8 cellular contexts compared by ENCODE assay signal in the genomic region with DNA sequence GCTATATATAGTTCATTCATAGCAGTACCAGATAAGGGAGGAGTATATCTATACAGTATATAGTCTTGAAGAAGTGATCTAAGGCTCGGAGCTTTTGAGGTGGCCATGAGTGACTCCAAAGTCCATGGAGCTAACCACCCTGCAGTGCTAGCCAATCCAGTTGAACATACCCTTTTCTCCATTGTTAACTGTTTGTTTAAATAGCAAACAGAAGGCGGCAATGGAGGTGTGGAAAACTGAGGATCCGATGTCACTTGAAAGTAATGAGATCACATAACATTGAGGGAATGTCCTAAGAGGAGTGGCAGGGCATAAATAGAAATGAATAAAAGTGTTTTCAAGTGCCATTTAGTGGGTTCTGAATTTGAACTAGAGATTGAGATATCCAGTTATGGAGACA. TPM values are rescaled to one million over a fixed set of nuclear protein-coding genes. Genes with fewer than 3 reads are reported as not detected.
DNase-seq lines count a peak whose midpoint lies in the region; ATAC-seq and TF ChIP-seq lines count a peak whose summit lies in the region.

No MANE protein-coding gene starts in this region.

- H3K36me3 ChIP-seq in BLaER1 treated with 17β-estradiol and CSF1 and Interleukin-3, amounts not matched to agents 10 nM and 100 nM, result peaks cover 33 to 57% (median 45%) of the 10 kb centered on the region in 11 experiments

- peaks cover 44 to 96% (median 65%) of the 10 kb centered on the region in 10 experiments for H3K4me1 ChIP-seq in BLaER1 treated with 17β-estradiol and CSF1 and Interleukin-3, amounts not matched to agents 10 nM and 100 nM

- no peaks in the 10 kb centered on the region for H3K27me3 Mint-ChIP-seq in WTC11 (ENCODE audit: low read depth)
- H3K27me3 Mint-ChIP-seq in immature natural killer cell (ENCODE audit: low read depth in 3 of 3), result peaks cover 2 to 13% (median 5%) of the 10 kb centered on the region in 3 donors

- no peaks in the 10 kb centered on the region for H3K27me3 ChIP-seq in BLaER1 treated with 17β-estradiol and CSF1 and Interleukin-3, amounts not matched to agents 10 nM and 100 nM

- CTCF ChIA-PET in WTC11 (lab: Charles Lee), result interaction anchor here (0.7 to 1.5 kb wide), 2 partner anchors 12 to 88 kb away, joined by 3 to 6 read pairs; a partner anchor contains a TSS

- peak overlapping the region; percentile 85 for H3K4me3 Mint-ChIP-seq in WTC11
- H3K4me3 Mint-ChIP-seq in immature natural killer cell, result peak overlapping the region; percentile 4 to 92 (median 87)

- peak; percentile 35 for ATAC-seq in WTC11
- ATAC-seq in HG02571 (IDR thresholded peaks at IDR 0.05; ENCODE audit: unreplicated experiment), result no peak
- ATAC-seq in HG02870 (IDR thresholded peaks at IDR 0.05; ENCODE audit: unreplicated experiment), result no peak

- DNase-seq in HuH-7 (ENCODE audit: low spot score) (peak; percentile 72), WTC11 (ENCODE audit: low spot score) (no peak), immature natural killer cell (no peak), OCI-M2 (lab: John Stamatoyannopoulos, UW; ENCODE audit: unreplicated experiment) (no peak), NCI-H226 (no peak)

- TF ChIP-seq CTCF in WTC11 (IDR thresholded peaks at IDR 0.05), result no peak

- H3K4me3 ChIP-seq in BLaER1 treated with 17β-estradiol and CSF1 and Interleukin-3, amounts not matched to agents 10 nM and 100 nM, result peak overlapping the region in 5 of 10 experiments; percentile 51 to 67 (median 63); a peak in 8 of 20 replicates

- H3K4me2 ChIP-seq in BLaER1 treated with 17β-estradiol and CSF1 and Interleukin-3, amounts not matched to agents 10 nM and 100 nM, result peak overlapping the region; percentile 4 to 95 (median 87); a peak in 19 of 22 replicates

- H3K4me1 Mint-ChIP-seq in WTC11 (peaks cover 56% of the 10 kb centered on the region), immature natural killer cell (peaks cover 5 to 17% of the 10 kb centered on the region in 2 donors)

- H4K20me1 ChIP-seq in BLaER1 treated with 17β-estradiol and CSF1 and Interleukin-3, amounts not matched to agents 10 nM and 100 nM, result peaks cover 9 to 80% (median 39%) of the 10 kb centered on the region in 11 experiments; a peak in 18 of 22 replicates

- peaks cover 32% of the 10 kb centered on the region for H3K36me3 Mint-ChIP-seq in WTC11
- H3K36me3 Mint-ChIP-seq in immature natural killer cell, result peaks cover 5 to 24% (median 19%) of the 10 kb centered on the region in 3 donors

- H3K9me3 Mint-ChIP-seq in WTC11 (no peaks in the 10 kb centered on the region), immature natural killer cell (no peaks in the 10 kb centered on the region)

- peak overlapping the region in 3 of 11 experiments; percentile 67 to 86 (median 82); a peak in 5 of 22 replicates for H3K27ac ChIP-seq in BLaER1 treated with 17β-estradiol and CSF1 and Interleukin-3, amounts not matched to agents 10 nM and 100 nM

- POLR2A ChIA-PET in WTC11 (lab: Charles Lee), result interaction anchor here (0.7 to 2.2 kb wide), 7 partner anchors 12 to 279 kb away, joined by 3 to 12 read pairs (median 6); a partner anchor contains a TSS

- no peaks in the 10 kb centered on the region for H3K9me3 ChIP-seq in BLaER1 treated with 17β-estradiol and CSF1 and Interleukin-3, amounts not matched to agents 10 nM and 100 nM (replicated peaks in 1 of 11)

- H3K9ac ChIP-seq in BLaER1 treated with 17β-estradiol and CSF1 and Interleukin-3, amounts not matched to agents 10 nM and 100 nM, result peak overlapping the region in 4 of 11 experiments; percentile 79 to 84 (median 80); a peak in 9 of 22 replicates

- H3K27ac Mint-ChIP-seq in WTC11 (peak overlapping the region; percentile 50), immature natural killer cell (peak overlapping the region in 4 of 6 donors; percentile 2 to 76 (median 32))

TF ChIP-seq in WTC11, 78 proteins besides CTCF, POLR2A, EP300 and RAD21:
- TF ChIP-seq, protein P1, sequence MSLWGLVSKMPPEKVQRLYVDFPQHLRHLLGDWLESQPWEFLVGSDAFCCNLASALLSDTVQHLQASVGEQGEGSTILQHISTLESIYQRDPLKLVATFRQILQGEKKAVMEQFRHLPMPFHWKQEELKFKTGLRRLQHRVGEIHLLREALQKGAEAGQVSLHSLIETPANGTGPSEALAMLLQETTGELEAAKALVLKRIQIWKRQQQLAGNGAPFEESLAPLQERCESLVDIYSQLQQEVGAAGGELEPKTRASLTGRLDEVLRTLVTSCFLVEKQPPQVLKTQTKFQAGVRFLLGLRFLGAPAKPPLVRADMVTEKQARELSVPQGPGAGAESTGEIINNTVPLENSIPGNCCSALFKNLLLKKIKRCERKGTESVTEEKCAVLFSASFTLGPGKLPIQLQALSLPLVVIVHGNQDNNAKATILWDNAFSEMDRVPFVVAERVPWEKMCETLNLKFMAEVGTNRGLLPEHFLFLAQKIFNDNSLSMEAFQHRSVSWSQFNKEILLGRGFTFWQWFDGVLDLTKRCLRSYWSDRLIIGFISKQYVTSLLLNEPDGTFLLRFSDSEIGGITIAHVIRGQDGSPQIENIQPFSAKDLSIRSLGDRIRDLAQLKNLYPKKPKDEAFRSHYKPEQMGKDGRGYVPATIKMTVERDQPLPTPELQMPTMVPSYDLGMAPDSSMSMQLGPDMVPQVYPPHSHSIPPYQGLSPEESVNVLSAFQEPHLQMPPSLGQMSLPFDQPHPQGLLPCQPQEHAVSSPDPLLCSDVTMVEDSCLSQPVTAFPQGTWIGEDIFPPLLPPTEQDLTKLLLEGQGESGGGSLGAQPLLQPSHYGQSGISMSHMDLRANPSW (CRISPR knock-in tag; conservative IDR thresholded peaks at IDR 0.05; ENCODE audit: low read depth), result no peak
- TF ChIP-seq TCF7 (CRISPR knock-in tag; IDR thresholded peaks at IDR 0.05; ENCODE audit: low read depth) (no peak), NR2C2 (CRISPR knock-in tag; IDR thresholded peaks at IDR 0.05) (no peak), HMGA2 (CRISPR knock-in tag; IDR thresholded peaks at IDR 0.05) (no peak), ATF1 (CRISPR knock-in tag; IDR thresholded peaks at IDR 0.05) (no peak), SMAD3 (CRISPR knock-in tag; IDR thresholded peaks at IDR 0.05; ENCODE audit: borderline replicate concordance) (no peak), MXD4 (CRISPR knock-in tag; IDR thresholded peaks at IDR 0.05; ENCODE audit: borderline replicate concordance) (no peak), SMAD4 (CRISPR knock-in tag; IDR thresholded peaks at IDR 0.05) (no peak), FOXP1 (CRISPR knock-in tag; IDR thresholded peaks at IDR 0.05; ENCODE audit: borderline replicate concordance) (no peak), ESRRA (CRISPR knock-in tag; IDR thresholded peaks at IDR 0.05; ENCODE audit: borderline replicate concordance) (no peak), NFATC4 (CRISPR knock-in tag; IDR thresholded peaks at IDR 0.05) (no peak), NFYB (CRISPR knock-in tag; conservative IDR thresholded peaks at IDR 0.05; ENCODE audit: low read depth) (no peak)
- TF ChIP-seq, protein P2, sequence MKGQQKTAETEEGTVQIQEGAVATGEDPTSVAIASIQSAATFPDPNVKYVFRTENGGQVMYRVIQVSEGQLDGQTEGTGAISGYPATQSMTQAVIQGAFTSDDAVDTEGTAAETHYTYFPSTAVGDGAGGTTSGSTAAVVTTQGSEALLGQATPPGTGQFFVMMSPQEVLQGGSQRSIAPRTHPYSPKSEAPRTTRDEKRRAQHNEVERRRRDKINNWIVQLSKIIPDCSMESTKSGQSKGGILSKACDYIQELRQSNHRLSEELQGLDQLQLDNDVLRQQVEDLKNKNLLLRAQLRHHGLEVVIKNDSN (CRISPR knock-in tag; IDR thresholded peaks at IDR 0.05), result no peak
- TF ChIP-seq, protein P3, sequence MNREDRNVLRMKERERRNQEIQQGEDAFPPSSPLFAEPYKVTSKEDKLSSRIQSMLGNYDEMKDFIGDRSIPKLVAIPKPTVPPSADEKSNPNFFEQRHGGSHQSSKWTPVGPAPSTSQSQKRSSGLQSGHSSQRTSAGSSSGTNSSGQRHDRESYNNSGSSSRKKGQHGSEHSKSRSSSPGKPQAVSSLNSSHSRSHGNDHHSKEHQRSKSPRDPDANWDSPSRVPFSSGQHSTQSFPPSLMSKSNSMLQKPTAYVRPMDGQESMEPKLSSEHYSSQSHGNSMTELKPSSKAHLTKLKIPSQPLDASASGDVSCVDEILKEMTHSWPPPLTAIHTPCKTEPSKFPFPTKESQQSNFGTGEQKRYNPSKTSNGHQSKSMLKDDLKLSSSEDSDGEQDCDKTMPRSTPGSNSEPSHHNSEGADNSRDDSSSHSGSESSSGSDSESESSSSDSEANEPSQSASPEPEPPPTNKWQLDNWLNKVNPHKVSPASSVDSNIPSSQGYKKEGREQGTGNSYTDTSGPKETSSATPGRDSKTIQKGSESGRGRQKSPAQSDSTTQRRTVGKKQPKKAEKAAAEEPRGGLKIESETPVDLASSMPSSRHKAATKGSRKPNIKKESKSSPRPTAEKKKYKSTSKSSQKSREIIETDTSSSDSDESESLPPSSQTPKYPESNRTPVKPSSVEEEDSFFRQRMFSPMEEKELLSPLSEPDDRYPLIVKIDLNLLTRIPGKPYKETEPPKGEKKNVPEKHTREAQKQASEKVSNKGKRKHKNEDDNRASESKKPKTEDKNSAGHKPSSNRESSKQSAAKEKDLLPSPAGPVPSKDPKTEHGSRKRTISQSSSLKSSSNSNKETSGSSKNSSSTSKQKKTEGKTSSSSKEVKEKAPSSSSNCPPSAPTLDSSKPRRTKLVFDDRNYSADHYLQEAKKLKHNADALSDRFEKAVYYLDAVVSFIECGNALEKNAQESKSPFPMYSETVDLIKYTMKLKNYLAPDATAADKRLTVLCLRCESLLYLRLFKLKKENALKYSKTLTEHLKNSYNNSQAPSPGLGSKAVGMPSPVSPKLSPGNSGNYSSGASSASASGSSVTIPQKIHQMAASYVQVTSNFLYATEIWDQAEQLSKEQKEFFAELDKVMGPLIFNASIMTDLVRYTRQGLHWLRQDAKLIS (CRISPR knock-in tag; IDR thresholded peaks at IDR 0.05; ENCODE audit: borderline replicate concordance), result no peak
- TF ChIP-seq, protein P4, sequence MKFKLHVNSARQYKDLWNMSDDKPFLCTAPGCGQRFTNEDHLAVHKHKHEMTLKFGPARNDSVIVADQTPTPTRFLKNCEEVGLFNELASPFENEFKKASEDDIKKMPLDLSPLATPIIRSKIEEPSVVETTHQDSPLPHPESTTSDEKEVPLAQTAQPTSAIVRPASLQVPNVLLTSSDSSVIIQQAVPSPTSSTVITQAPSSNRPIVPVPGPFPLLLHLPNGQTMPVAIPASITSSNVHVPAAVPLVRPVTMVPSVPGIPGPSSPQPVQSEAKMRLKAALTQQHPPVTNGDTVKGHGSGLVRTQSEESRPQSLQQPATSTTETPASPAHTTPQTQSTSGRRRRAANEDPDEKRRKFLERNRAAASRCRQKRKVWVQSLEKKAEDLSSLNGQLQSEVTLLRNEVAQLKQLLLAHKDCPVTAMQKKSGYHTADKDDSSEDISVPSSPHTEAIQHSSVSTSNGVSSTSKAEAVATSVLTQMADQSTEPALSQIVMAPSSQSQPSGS (CRISPR knock-in tag; IDR thresholded peaks at IDR 0.05; ENCODE audit: borderline replicate concordance, low read depth), result no peak

RNA-seq across cellular contexts. Expression of a gene that starts 12.4 kb away (rescaled TPM):
- 9.5 to 10.2 TPM (median 10.1 TPM) in 3 replicates for total RNA-seq in WTC11 (2021)
- polyA plus RNA-seq in immature natural killer cell, result 1 to 10 TPM; 2.0 to 4.0 (median 3.4) TPM

RNA-seq across cellular contexts. Expression of a gene that starts 54.6 kb away (rescaled TPM):
- 146 to 165 TPM (median 153 TPM) in 3 replicates for total RNA-seq in WTC11 (2021)
- 10 to 100 TPM; 28.7 to 62.2 (median 34.3) TPM for polyA plus RNA-seq in immature natural killer cell
